8 cellular contexts compared by ENCODE assay signal in the genomic region with DNA sequence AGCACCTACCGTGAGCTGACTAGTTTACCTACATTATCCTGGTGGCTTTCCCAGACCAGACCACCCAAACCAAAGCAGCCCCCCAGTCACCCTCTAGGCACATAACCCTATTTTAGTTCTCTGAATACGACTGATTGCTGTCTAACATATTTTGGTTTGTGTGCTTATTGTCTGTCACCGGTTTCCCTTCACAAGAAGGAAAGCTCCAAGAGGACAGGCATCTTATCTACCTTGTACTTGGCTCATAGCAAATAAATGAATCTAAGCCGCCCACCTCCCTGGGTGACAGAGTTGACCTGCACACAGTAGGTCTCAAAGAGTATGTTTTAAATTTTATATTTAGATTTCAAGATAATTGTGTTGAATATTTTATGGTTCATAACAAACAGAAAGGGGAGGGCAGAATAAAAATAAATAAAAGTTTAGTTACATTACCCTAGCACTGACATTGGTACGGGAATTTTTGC. TPM values are rescaled to one million over a fixed set of nuclear protein-coding genes. Genes with fewer than 3 reads are reported as not detected.
DNase-seq lines count a peak whose midpoint lies in the region; ATAC-seq and TF ChIP-seq lines count a peak whose summit lies in the region.

No MANE protein-coding gene starts in this region.

- H3K36me3 Mint-ChIP-seq in activated CD8-positive, alpha-beta T cell treated with anti-CD3 and anti-CD28 coated beads for 36 hours (ENCODE audit: low read depth): peaks cover 41% of the 10 kb centered on the region
- peaks cover 30% of the 10 kb centered on the region for H3K36me3 Mint-ChIP-seq in stimulated activated memory B cell treated with anti-CD40 and anti-IgM and Interleukin-4, amounts not matched to agents 10 μg/mL and 1 μg/mL and 100 μg/mL, for 72 hours

- H3K27me3 ChIP-seq in iPS DF 6.9 (ENCODE audit: control insufficient read depth, insufficient read depth, low read length): no peaks in the 10 kb centered on the region

- intact Hi-C loops in activated CD8-positive, alpha-beta T cell treated with anti-CD3 and anti-CD28 coated beads for 36 hours (cut with micrococcal nuclease): loop anchor here (2.0 kb wide), 1 partner anchor 45 kb away; no protein-coding TSS in a partner anchor

- no peak for TF ChIP-seq CTCF in activated CD8-positive, alpha-beta T cell treated with anti-CD3 and anti-CD28 coated beads for 36 hours (IDR thresholded peaks at IDR 0.05)

- no peak overlapping the region for H3K27ac ChIP-seq in iPS DF 6.9 (ENCODE audit: low read length)

- H3K4me3 Mint-ChIP-seq in activated CD8-positive, alpha-beta T cell treated with anti-CD3 and anti-CD28 coated beads for 36 hours: peak overlapping the region; percentile 83
- peak overlapping the region; percentile 78 for H3K4me3 Mint-ChIP-seq in stimulated activated memory B cell treated with anti-CD40 and anti-IgM and Interleukin-4, amounts not matched to agents 10 μg/mL and 1 μg/mL and 100 μg/mL, for 72 hours

- H3K4me1 ChIP-seq in iPS DF 6.9 (ENCODE audit: control insufficient read depth, insufficient read depth, low read length): no peaks in the 10 kb centered on the region

- H3K36me3 ChIP-seq in iPS DF 6.9 (ENCODE audit: control insufficient read depth, insufficient read depth, low read length): peaks cover 1% of the 10 kb centered on the region; the same call in 1 of the 2 replicates

- H3K27ac Mint-ChIP-seq in activated CD8-positive, alpha-beta T cell treated with anti-CD3 and anti-CD28 coated beads for 36 hours: peak overlapping the region; percentile 95
- H3K27ac Mint-ChIP-seq in stimulated activated memory B cell treated with anti-CD40 and anti-IgM and Interleukin-4, amounts not matched to agents 10 μg/mL and 1 μg/mL and 100 μg/mL, for 72 hours: peak overlapping the region; percentile 85

- peak overlapping the region; percentile 87; the same call in 1 of the 2 replicates for H3K4me3 ChIP-seq in iPS DF 6.9 (ENCODE audit: low read length)

- H3K9me3 ChIP-seq in iPS DF 6.9 (ENCODE audit: control insufficient read depth, insufficient read depth, low read length): no peaks in the 10 kb centered on the region; the same call in 1 of the 2 replicates

- no CpG with 5 or more reads among the region's 5 CpGs for WGBS in iPS DF 6.9 (ENCODE audit: insufficient coverage, insufficient read length)

- ATAC-seq in activated CD8-positive, alpha-beta T cell treated with anti-CD3 and anti-CD28 coated beads for 36 hours: no peak
- no peak for ATAC-seq in stimulated activated memory B cell treated with anti-CD40 and anti-IgM and Interleukin-4, amounts not matched to agents 10 μg/mL and 1 μg/mL and 100 μg/mL, for 72 hours

- H3K9me3 Mint-ChIP-seq in activated CD8-positive, alpha-beta T cell treated with anti-CD3 and anti-CD28 coated beads for 36 hours: peaks cover 9% of the 10 kb centered on the region
- peaks cover 3% of the 10 kb centered on the region for H3K9me3 Mint-ChIP-seq in stimulated activated memory B cell treated with anti-CD40 and anti-IgM and Interleukin-4, amounts not matched to agents 10 μg/mL and 1 μg/mL and 100 μg/mL, for 72 hours

- no peaks in the 10 kb centered on the region for H3K27me3 Mint-ChIP-seq in activated CD8-positive, alpha-beta T cell treated with anti-CD3 and anti-CD28 coated beads for 36 hours
- H3K27me3 Mint-ChIP-seq in stimulated activated memory B cell treated with anti-CD40 and anti-IgM and Interleukin-4, amounts not matched to agents 10 μg/mL and 1 μg/mL and 100 μg/mL, for 72 hours: no peaks in the 10 kb centered on the region

- H3K4me1 Mint-ChIP-seq in activated CD8-positive, alpha-beta T cell treated with anti-CD3 and anti-CD28 coated beads for 36 hours (ENCODE audit: low read depth): peaks cover 58% of the 10 kb centered on the region
- peaks cover 49% of the 10 kb centered on the region for H3K4me1 Mint-ChIP-seq in stimulated activated memory B cell treated with anti-CD40 and anti-IgM and Interleukin-4, amounts not matched to agents 10 μg/mL and 1 μg/mL and 100 μg/mL, for 72 hours

- POLR2A ChIA-PET in activated CD8-positive, alpha-beta T cell treated with anti-CD3 and anti-CD28 coated beads for 36 hours (lab: Charles Lee): interaction anchor here (0.7 to 2.9 kb wide), 17 partner anchors 9 to 392 kb away, joined by 3 to 14 read pairs (median 3); a partner anchor contains a TSS

- peak; percentile 41 for DNase-seq in DMS53 (lab: John Stamatoyannopoulos, UW)
- no peak for DNase-seq in DMS53 treated with DMSO at 0.1 percent for 48 hours (lab: John Stamatoyannopoulos, UW; ENCODE audit: unreplicated experiment)
- DNase-seq in activated CD8-positive, alpha-beta T cell treated with anti-CD3 and anti-CD28 coated beads for 36 hours: peak; percentile 44
- no peak for DNase-seq in iPS DF 6.9 (ENCODE audit: low read depth, low spot score)
- DNase-seq in AG20443 (ENCODE audit: low spot score): no peak
- DNase-seq in cerebellar nuclear complex (lab: John Stamatoyannopoulos, UW): no peak
- no peak for DNase-seq in amygdala (lab: John Stamatoyannopoulos, UW)

- CTCF ChIA-PET in activated CD8-positive, alpha-beta T cell treated with anti-CD3 and anti-CD28 coated beads for 36 hours (lab: Charles Lee): interaction anchor here (1.2 to 5.6 kb wide), 2 partner anchors 46 to 56 kb away, joined by 3 to 53 read pairs; no protein-coding TSS in a partner anchor

RNA-seq across cellular contexts. Expression of a gene that starts 0.9 kb away (rescaled TPM):
- 100 to 1,000 TPM; 165 to 169 TPM for total RNA-seq in activated CD8-positive, alpha-beta T cell treated with anti-CD3 and anti-CD28 coated beads for 36 hours

Comparison
In these comparisons a context has a peak if more than half of its experiments do, and no peak if none do; other contexts are left out.
1. DNase-seq: peak in DMS53 (single experiment) and activated CD8-positive, alpha-beta T cell treated with anti-CD3 and anti-CD28 coated beads for 36 hours (single experiment); none in DMS53 treated with DMSO at 0.1 percent for 48 hours (single experiment), iPS DF 6.9 (single experiment), AG20443 (single experiment), cerebellar nuclear complex (0 of 2) and amygdala (0 of 56).